In the genomic region with DNA sequence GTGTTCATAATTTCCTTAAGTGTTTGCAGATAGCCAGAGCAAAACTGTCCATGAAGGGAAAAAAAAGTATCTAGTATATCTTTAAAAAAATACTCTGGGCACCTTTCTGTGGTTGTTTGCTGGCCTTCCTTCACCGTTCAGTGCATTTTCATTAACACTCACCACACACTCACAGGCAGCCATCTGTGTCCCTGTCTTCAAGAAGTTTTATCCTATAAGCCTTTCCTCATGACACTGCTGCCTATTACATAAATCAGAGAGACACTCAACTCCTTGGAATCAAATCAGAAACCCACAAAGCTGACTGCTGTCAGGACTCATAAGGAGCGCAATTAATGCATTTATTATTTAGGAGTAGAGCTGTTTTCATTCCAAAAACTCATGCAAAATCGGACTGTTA, we compare ENCODE assay signal across 17 cellular contexts.
"Had no signal": no experiment of that assay in that cellular context is flagged by ENCODE, and none has a peak within 500 bp of the region (broad histone marks: within the 10 kb centered on the region; RNA-seq: fewer than 3 reads in every experiment).

No MANE protein-coding gene starts in this region.

- H3K27ac ChIP-seq: breast epithelium, left ventricle myocardium inferior, skin epidermis, transverse colon had no signal

- H3K4me3 Mint-ChIP-seq: activated CD8-positive, alpha-beta memory T cell treated with anti-CD3 and anti-CD28 coated beads, Interleukin-2, amount 10 ng/mL, durations not matched to agents 7 days and 5 days; activated naive CD8-positive, alpha-beta T cell; activated T-cell treated with anti-CD3 and anti-CD28 coated beads, Interleukin-2, amount 50 U/mL, for 4 hours; endodermal cell; memory B cell; natural killer cell; stimulated activated memory B cell treated with anti-CD40 and anti-IgM and Interleukin-4, amounts not matched to agents 10 μg/mL and 1 μg/mL and 100 μg/mL, for 72 hours; T-helper 2 cell treated with Interferon-gamma antibody and Interleukin-4, amounts not matched to agents 5 μg/mL and 100 μg/mL, for 36 hours had no signal

- H3K4me3 ChIP-seq: breast epithelium, left ventricle myocardium inferior, skin epidermis, transverse colon had no signal

- H3K27me3 Mint-ChIP-seq: activated CD8-positive, alpha-beta memory T cell treated with anti-CD3 and anti-CD28 coated beads, Interleukin-2, amount 10 ng/mL, durations not matched to agents 7 days and 5 days; activated naive CD8-positive, alpha-beta T cell; memory B cell; stimulated activated memory B cell treated with anti-CD40 and anti-IgM and Interleukin-4, amounts not matched to agents 10 μg/mL and 1 μg/mL and 100 μg/mL, for 72 hours had no signal

- H3K4me1 Mint-ChIP-seq: activated CD8-positive, alpha-beta memory T cell treated with anti-CD3 and anti-CD28 coated beads, Interleukin-2, amount 10 ng/mL, durations not matched to agents 7 days and 5 days; endodermal cell; memory B cell; natural killer cell; stimulated activated memory B cell treated with anti-CD40 and anti-IgM and Interleukin-4, amounts not matched to agents 10 μg/mL and 1 μg/mL and 100 μg/mL, for 72 hours had no signal

- H3K36me3 ChIP-seq: breast epithelium, left ventricle myocardium inferior, transverse colon had no signal

- H3K9me3 ChIP-seq: breast epithelium, left ventricle myocardium inferior, transverse colon had no signal

- H3K27me3 ChIP-seq: breast epithelium, transverse colon had no signal

- H3K36me3 Mint-ChIP-seq: activated CD8-positive, alpha-beta memory T cell treated with anti-CD3 and anti-CD28 coated beads, Interleukin-2, amount 10 ng/mL, durations not matched to agents 7 days and 5 days; activated naive CD8-positive, alpha-beta T cell; memory B cell; stimulated activated memory B cell treated with anti-CD40 and anti-IgM and Interleukin-4, amounts not matched to agents 10 μg/mL and 1 μg/mL and 100 μg/mL, for 72 hours had no signal

- ATAC-seq: activated CD8-positive, alpha-beta memory T cell treated with anti-CD3 and anti-CD28 coated beads, Interleukin-2, amount 10 ng/mL, durations not matched to agents 7 days and 5 days; activated T-cell treated with anti-CD3 and anti-CD28 coated beads, Interleukin-2, amount 50 U/mL, for 4 hours; natural killer cell; stimulated activated memory B cell treated with anti-CD40 and anti-IgM and Interleukin-4, amounts not matched to agents 10 μg/mL and 1 μg/mL and 100 μg/mL, for 72 hours had no signal

- H3K27ac Mint-ChIP-seq: activated CD8-positive, alpha-beta memory T cell treated with anti-CD3 and anti-CD28 coated beads, Interleukin-2, amount 10 ng/mL, durations not matched to agents 7 days and 5 days; activated naive CD8-positive, alpha-beta T cell; endodermal cell; memory B cell; natural killer cell; stimulated activated memory B cell treated with anti-CD40 and anti-IgM and Interleukin-4, amounts not matched to agents 10 μg/mL and 1 μg/mL and 100 μg/mL, for 72 hours; T-helper 2 cell treated with Interferon-gamma antibody and Interleukin-4, amounts not matched to agents 5 μg/mL and 100 μg/mL, for 36 hours had no signal

- H3K9me3 Mint-ChIP-seq: endodermal cell had no signal

- H3K4me1 ChIP-seq: breast epithelium, left ventricle myocardium inferior, transverse colon had no signal

- DNase-seq: activated CD4-positive, alpha-beta T cell treated with anti-CD3 and anti-CD28 coated beads for 1 hour; activated CD4-positive, alpha-beta T cell treated with anti-CD3 and anti-CD28 coated beads, Interleukin-2, amount 50 U/mL, for 48 hours; activated CD8-positive, alpha-beta memory T cell treated with anti-CD3 and anti-CD28 coated beads, Interleukin-2, amount 10 ng/mL, durations not matched to agents 7 days and 5 days; activated gamma-delta T cell; activated T-cell treated with anti-CD3 and anti-CD28 coated beads, Interleukin-2, amount 50 U/mL, for 4 hours; anterior cingulate cortex; dermis blood vessel endothelial cell; endodermal cell; left ventricle myocardium inferior; natural killer cell; transverse colon had no signal
